Comparison of ENCODE assay signal across 9 cellular contexts in genomic region chr1:226973898-226974543, GRCh38. TPM values are rescaled to one million over a fixed set of nuclear protein-coding genes. Genes with fewer than 3 reads are reported as not detected.
DNase-seq lines count a peak whose midpoint lies in the region; ATAC-seq, FAIRE-seq and TF ChIP-seq lines count a peak whose summit lies in the region.
"Had no signal": no experiment of that assay in that cellular context is flagged by ENCODE, and none has a peak within 500 bp of the region (broad histone marks: within the 10 kb centered on the region; RNA-seq: fewer than 3 reads in every experiment).

No MANE protein-coding gene starts in this region.

- no peak for TF ChIP-seq CTCF in GM23338 (conservative IDR thresholded peaks at IDR 0.05; ENCODE audit: low read depth in 2 of 2)
- peak; percentile 13 for TF ChIP-seq CTCF in cardiac fibroblast (IDR thresholded peaks at IDR 0.05; ENCODE audit: low read depth, low read length)
- no peak for TF ChIP-seq CTCF in keratinocyte (optimal IDR thresholded peaks at IDR 0.05 in 1 of 3, IDR thresholded peaks at IDR 0.05 in 1 of 3, conservative IDR thresholded peaks at IDR 0.05 in 1 of 3; ENCODE audit: extremely low read depth in 1 of 3, insufficient read depth in 2 of 3, low read length in 3 of 3)
- TF ChIP-seq CTCF in endothelial cell (IDR thresholded peaks at IDR 0.05; ENCODE audit: unreplicated experiment) = no peak

- H3K4me1 ChIP-seq in GM23338 (ENCODE audit: insufficient read depth) = no peaks in the 10 kb centered on the region
- H3K4me1 ChIP-seq in keratinocyte (ENCODE audit: control insufficient read depth, extremely low read depth, insufficient read depth, low read length) = peaks cover 9% of the 10 kb centered on the region

- H3F3A ChIP-seq in GM23338 (replicated peaks; ENCODE audit: low read depth) = no peaks in the 10 kb centered on the region

- H3K27me3 Mint-ChIP-seq in GM23338 (ENCODE audit: insufficient read depth, low read depth, poor library complexity) (peaks cover 8% of the 10 kb centered on the region), immature natural killer cell (ENCODE audit: low read depth in 3 of 3) (peaks cover 0 to 4% (median 0%) of the 10 kb centered on the region in 3 donors), endothelial cell (ENCODE audit: unreplicated experiment) (no peaks in the 10 kb centered on the region)
- no peaks in the 10 kb centered on the region for H3K27me3 Mint-ChIP-seq in natural killer cell treated with Interleukin-12 subunit alpha and Interleukin-12 subunit beta and Interleukin-15 and Interleukin-18, amount 100 ng/mL, for 72 hours

- 0 out of 2 replicates have a peak overlapping the region, but pooled peaks have one; percentile 48 for H3K27ac ChIP-seq in GM23338 (ENCODE audit: low read depth)
- H3K27ac ChIP-seq in keratinocyte (ENCODE audit: control insufficient read depth, insufficient read depth, low read length) = no peak overlapping the region
- peak overlapping the region in 19 of 21 experiments; percentile 0 to 89 (median 74) for H3K27ac ChIP-seq in skin epidermis

- H3K27ac Mint-ChIP-seq in GM23338 = peak overlapping the region; percentile 65; the same call in 1 of the 2 replicates
- peak overlapping the region in 1 of 2 donors; percentile 54 for H3K27ac Mint-ChIP-seq in natural killer cell treated with Interleukin-12 subunit alpha and Interleukin-12 subunit beta and Interleukin-15 and Interleukin-18, amount 100 ng/mL, for 72 hours
- H3K27ac Mint-ChIP-seq in immature natural killer cell = no peak overlapping the region
- H3K27ac Mint-ChIP-seq in endothelial cell (ENCODE audit: unreplicated experiment) = no peak overlapping the region

- 0 out of 2 replicates have a peak, but pooled peaks cover 3% of the 10 kb centered on the region for H3K79me2 ChIP-seq in GM23338 (replicated peaks; ENCODE audit: insufficient read depth)
- H3K79me2 ChIP-seq in keratinocyte (ENCODE audit: control insufficient read depth, insufficient read depth, low read length) = no peaks in the 10 kb centered on the region

- H3K36me3 ChIP-seq in GM23338 (ENCODE audit: insufficient read depth) (no peaks in the 10 kb centered on the region; the same call in 1 of the 2 replicates), keratinocyte (ENCODE audit: control insufficient read depth in 2 of 2, extremely low read depth in 1 of 2, insufficient read depth in 2 of 2, low read length in 2 of 2) (no peaks in the 10 kb centered on the region)

- H4K20me1 ChIP-seq in GM23338 (replicated peaks; ENCODE audit: insufficient read depth) = peaks cover 14% of the 10 kb centered on the region; the same call in 1 of the 2 replicates
- no peaks in the 10 kb centered on the region for H4K20me1 ChIP-seq in keratinocyte (ENCODE audit: control insufficient read depth, extremely low read depth, insufficient read depth, low read length)

- H3K9me2 ChIP-seq in GM23338 (ENCODE audit: insufficient read depth) = no peaks in the 10 kb centered on the region

- no peaks in the 10 kb centered on the region for H3K9me3 ChIP-seq in keratinocyte (ENCODE audit: control insufficient read depth, low read depth, low read length)

- ATAC-seq in GM23338 = no peak; the same call in 2 of the 3 replicates
- ATAC-seq in natural killer cell treated with Interleukin-12 subunit alpha and Interleukin-12 subunit beta and Interleukin-15 and Interleukin-18, amount 100 ng/mL, for 72 hours = no peak

- no peak overlapping the region for H3K4me3 ChIP-seq in GM23338
- no peak overlapping the region for H3K4me3 ChIP-seq in cardiac fibroblast (replicated peaks in 1 of 2; ENCODE audit: low read depth in 2 of 2, low read length in 2 of 2)
- H3K4me3 ChIP-seq in keratinocyte (ENCODE audit: control insufficient read depth in 2 of 3, extremely low read depth in 1 of 3, insufficient read depth in 2 of 3, low read depth in 1 of 3, low read length in 3 of 3) = no peak overlapping the region
- H3K4me3 ChIP-seq in skin epidermis = no peak overlapping the region

- DNase-seq in GM23338 (ENCODE audit: low spot score) (no peak), cardiac fibroblast (ENCODE audit: low read depth in 2 of 2) (peak; percentile 54 to 82), keratinocyte (ENCODE audit: low read depth, low spot score) (no peak), immature natural killer cell (no peak), endothelial cell (ENCODE audit: low spot score) (no peak)
- DNase-seq in natural killer cell treated with Interleukin-12 subunit alpha and Interleukin-12 subunit beta and Interleukin-15 and Interleukin-18, amount 100 ng/mL, for 72 hours (ENCODE audit: low spot score) = no peak
- no peak for DNase-seq in effector CD8-positive, alpha-beta T cell (lab: John Stamatoyannopoulos, UW)
- DNase-seq: midbrain had no signal

- peaks cover 4% of the 10 kb centered on the region; the same call in 2 of the 3 replicates for H3K4me1 Mint-ChIP-seq in GM23338
- H3K4me1 Mint-ChIP-seq in natural killer cell treated with Interleukin-12 subunit alpha and Interleukin-12 subunit beta and Interleukin-15 and Interleukin-18, amount 100 ng/mL, for 72 hours (ENCODE audit: low read depth in 2 of 2) = peaks cover 6 to 8% of the 10 kb centered on the region in 2 donors
- H3K4me1 Mint-ChIP-seq in immature natural killer cell = peaks cover 2 to 9% of the 10 kb centered on the region in 2 donors
- peaks cover 4% of the 10 kb centered on the region for H3K4me1 Mint-ChIP-seq in endothelial cell (ENCODE audit: unreplicated experiment)

- H3K4me3 Mint-ChIP-seq in GM23338 (no peak overlapping the region), immature natural killer cell (no peak overlapping the region), endothelial cell (ENCODE audit: unreplicated experiment) (no peak overlapping the region)
- H3K4me3 Mint-ChIP-seq in natural killer cell treated with Interleukin-12 subunit alpha and Interleukin-12 subunit beta and Interleukin-15 and Interleukin-18, amount 100 ng/mL, for 72 hours = no peak overlapping the region

- no peak for FAIRE-seq in keratinocyte (lab: Jason Lieb, UNC)

- peaks cover 5% of the 10 kb centered on the region; the same call in 2 of the 3 replicates for H3K9me3 Mint-ChIP-seq in GM23338
- peaks cover 6% of the 10 kb centered on the region for H3K9me3 Mint-ChIP-seq in natural killer cell treated with Interleukin-12 subunit alpha and Interleukin-12 subunit beta and Interleukin-15 and Interleukin-18, amount 100 ng/mL, for 72 hours
- H3K9me3 Mint-ChIP-seq in immature natural killer cell = peaks cover 0 to 4% (median 0%) of the 10 kb centered on the region in 6 donors
- H3K9me3 Mint-ChIP-seq in endothelial cell (ENCODE audit: unreplicated experiment) = no peaks in the 10 kb centered on the region

- peaks cover 19% of the 10 kb centered on the region for H3K36me3 Mint-ChIP-seq in GM23338 (ENCODE audit: low read depth)
- peaks cover 9% of the 10 kb centered on the region for H3K36me3 Mint-ChIP-seq in natural killer cell treated with Interleukin-12 subunit alpha and Interleukin-12 subunit beta and Interleukin-15 and Interleukin-18, amount 100 ng/mL, for 72 hours
- H3K36me3 Mint-ChIP-seq in immature natural killer cell = peaks cover 8 to 13% (median 10%) of the 10 kb centered on the region in 3 donors
- H3K36me3 Mint-ChIP-seq in endothelial cell (ENCODE audit: low read depth, unreplicated experiment) = peaks cover 9% of the 10 kb centered on the region

- H3K4me2 ChIP-seq in GM23338 (no peak overlapping the region), keratinocyte (ENCODE audit: control insufficient read depth, extremely low read depth, insufficient read depth, low read depth, low read length) (no peak overlapping the region)

- H3K27me3 ChIP-seq in GM23338 (ENCODE audit: insufficient read depth) (no peaks in the 10 kb centered on the region), keratinocyte (ENCODE audit: control insufficient read depth, extremely low read depth, insufficient read depth, low read length) (no peaks in the 10 kb centered on the region)

- no peak overlapping the region for H3K9ac ChIP-seq in keratinocyte (ENCODE audit: control insufficient read depth, extremely low read depth, insufficient read depth, low read length)

- no peaks in the 10 kb centered on the region for H3K9me1 ChIP-seq in keratinocyte (ENCODE audit: control insufficient read depth, extremely low read depth, insufficient read depth, low read length)

- H2AFZ ChIP-seq in GM23338 = no peak overlapping the region
- H2AFZ ChIP-seq in keratinocyte (ENCODE audit: control insufficient read depth, low read length) = peak overlapping the region; percentile 53

- dilution Hi-C loops in keratinocyte (cut with MboI; ENCODE audit: extremely low pct_ligation_motif_present, low sequenced_read_pairs) = no loop called here

TF ChIP-seq in GM23338, 12 proteins besides CTCF, POLR2A, EP300 and RAD21 (continues in another document):
- TF ChIP-seq POLR2AphosphoS5 (IDR thresholded peaks at IDR 0.05; ENCODE audit: low read depth) = no peak
- TF ChIP-seq ETS1 (IDR thresholded peaks at IDR 0.05) = no peak
- TF ChIP-seq ZNF114 (CRISPR knock-in tag; IDR thresholded peaks at IDR 0.05) = no peak
- no peak for TF ChIP-seq EZH2phosphoT487 (IDR thresholded peaks at IDR 0.05; ENCODE audit: unreplicated experiment)
- TF ChIP-seq JUNB (IDR thresholded peaks at IDR 0.05; ENCODE audit: unreplicated experiment) = no peak
- TF ChIP-seq STAT1 (IDR thresholded peaks at IDR 0.05; ENCODE audit: unreplicated experiment) = no peak

RNA-seq across cellular contexts. Expression of gene COQ8A, which starts 33.9 kb away (rescaled TPM):
- total RNA-seq in GM23338 (2014; rRNA removed; shearing (Covaris generic)) = 37.4 TPM in 2 replicates
- polyA plus RNA-seq in GM23338 (2016; fragmentation: Nextera tagmentation; extraction: Ambion mirVana) = 25.2 and 28.5 TPM in 2 replicates
- 2.6 to 3.8 TPM (median 2.9 TPM) in 3 replicates for polyA plus RNA-seq in keratinocyte
- polyA plus RNA-seq in keratinocyte (2011; ENCODE audit: low read depth) = 4.6 TPM
- 2.0 and 2.2 TPM in 2 replicates for polyA plus RNA-seq in keratinocyte (2011; cell fraction: cytosol; rRNA removed)
- 8.8 and 9.3 TPM in 2 replicates for polyA plus RNA-seq in keratinocyte (2011; cell fraction: nucleus; rRNA removed)
- 2.8 and 7.3 TPM in 2 replicates for polyA plus RNA-seq in keratinocyte (2012; ENCODE audit: low replicate concordance)
- polyA minus RNA-seq in keratinocyte = 2.3 to 4.5 TPM (median 2.9 TPM) in 3 replicates
- polyA minus RNA-seq in keratinocyte (2011; cell fraction: cytosol; rRNA and poly(A)+ RNA removed) = 2.3 TPM
- polyA minus RNA-seq in keratinocyte (2011; cell fraction: nucleus; rRNA and poly(A)+ RNA removed) = 2.6 and 3.8 TPM in 2 replicates
- total RNA-seq in natural killer cell treated with Interleukin-12 subunit alpha and Interleukin-12 subunit beta and Interleukin-15 and Interleukin-18, amount 100 ng/mL, for 72 hours = 10 to 100 TPM; 12.3 to 28.4 TPM
- polyA plus RNA-seq in immature natural killer cell = 10 to 100 TPM; 26.9 to 44.3 (median 34.7) TPM
- total RNA-seq in endothelial cell (ENCODE audit: unreplicated experiment) = 22.7 TPM

Comparison
In these comparisons a context has a peak if more than half of its experiments do, and no peak if none do; other contexts are left out.
1. DNase-seq: peak in cardiac fibroblast (2 of 2); none in GM23338 (single experiment), keratinocyte (single experiment), natural killer cell treated with Interleukin-12 subunit alpha and Interleukin-12 subunit beta and Interleukin-15 and Interleukin-18, amount 100 ng/mL, for 72 hours (single experiment), immature natural killer cell (0 of 3), effector CD8-positive, alpha-beta T cell (single experiment) and endothelial cell (single experiment).